ENCODE assay signal across 10 cellular contexts in genomic region chr15:101725073-101725472, GRCh38. TPM values are rescaled to one million over a fixed set of nuclear protein-coding genes. Genes with fewer than 3 reads are reported as not detected.
DNase-seq lines count a peak whose midpoint lies in the region; ATAC-seq and TF ChIP-seq lines count a peak whose summit lies in the region.
"Had no signal": no experiment of that assay in that cellular context is flagged by ENCODE, and none has a peak within 500 bp of the region (broad histone marks: within the 10 kb centered on the region; RNA-seq: fewer than 3 reads in every experiment).

No MANE protein-coding gene starts in this region.

- no peak for DNase-seq in activated naive CD8-positive, alpha-beta T cell treated with anti-CD3 and anti-CD28 coated beads, Interleukin-2, amount 10 ng/mL, durations not matched to agents 7 days and 5 days
- DNase-seq in activated naive CD8-positive, alpha-beta T cell treated with anti-CD3 and anti-CD28 coated beads for 36 hours: no peak
- DNase-seq in WTC11 (ENCODE audit: low spot score) (no peak), mesothelial cell of epicardium (ENCODE audit: low spot score in 2 of 2, unreplicated experiment in 2 of 2) (no peak), tibial artery (no peak), AG20443 (ENCODE audit: low spot score) (no peak), NCI-H345 (lab: John Stamatoyannopoulos, UW) (no peak)

- peaks cover 10% of the 10 kb centered on the region for H3K4me1 Mint-ChIP-seq in activated naive CD8-positive, alpha-beta T cell treated with anti-CD3 and anti-CD28 coated beads, Interleukin-2, amount 10 ng/mL, durations not matched to agents 7 days and 5 days
- H3K4me1 Mint-ChIP-seq in activated naive CD8-positive, alpha-beta T cell treated with anti-CD3 and anti-CD28 coated beads for 36 hours: peaks cover 13% of the 10 kb centered on the region
- H3K4me1 Mint-ChIP-seq in WTC11: peaks cover 8% of the 10 kb centered on the region; the same call in 1 of the 2 replicates
- H3K4me1 Mint-ChIP-seq in mesothelial cell of epicardium: peaks cover 6% of the 10 kb centered on the region

- ATAC-seq in activated naive CD8-positive, alpha-beta T cell treated with anti-CD3 and anti-CD28 coated beads, Interleukin-2, amount 10 ng/mL, durations not matched to agents 7 days and 5 days (ENCODE audit: low read depth): no peak
- ATAC-seq in WTC11 (no peak), HG03342 (IDR thresholded peaks at IDR 0.05; ENCODE audit: unreplicated experiment) (no peak)

- TF ChIP-seq CTCF in WTC11 (IDR thresholded peaks at IDR 0.05): no peak
- no peak for TF ChIP-seq CTCF in mesothelial cell of epicardium (IDR thresholded peaks at IDR 0.05; ENCODE audit: unreplicated experiment)
- no peak for TF ChIP-seq CTCF in tibial artery (IDR thresholded peaks at IDR 0.05)

- POLR2A ChIA-PET in activated naive CD8-positive, alpha-beta T cell treated with anti-CD3 and anti-CD28 coated beads, Interleukin-2, amount 10 ng/mL, durations not matched to agents 7 days and 5 days (lab: Charles Lee): interaction anchor here (0.6 kb wide), 1 partner anchor 39 kb away, joined by 3 read pairs; no protein-coding TSS in a partner anchor
- POLR2A ChIA-PET in WTC11 (lab: Charles Lee): no interaction called here

- CTCF ChIA-PET in WTC11 (lab: Charles Lee): interaction anchor here (0.6 kb wide), 1 partner anchor 467 kb away, joined by 3 read pairs; no protein-coding TSS in a partner anchor

- H3K36me3 ChIP-seq in tibial artery: peaks cover 16 to 22% (median 21%) of the 10 kb centered on the region in 3 donors

- no peaks in the 10 kb centered on the region for H3K9me3 ChIP-seq in tibial artery
- H3K9me3 ChIP-seq: BE2C had no signal

- H3K27ac ChIP-seq in tibial artery: peak overlapping the region; percentile 97 to 98

- no peak overlapping the region for H3K4me3 ChIP-seq in tibial artery

- H3K27ac Mint-ChIP-seq in activated naive CD8-positive, alpha-beta T cell treated with anti-CD3 and anti-CD28 coated beads, Interleukin-2, amount 10 ng/mL, durations not matched to agents 7 days and 5 days: no peak overlapping the region
- H3K27ac Mint-ChIP-seq in activated naive CD8-positive, alpha-beta T cell treated with anti-CD3 and anti-CD28 coated beads for 36 hours: no peak overlapping the region
- H3K27ac Mint-ChIP-seq in WTC11 (no peak overlapping the region), mesothelial cell of epicardium (no peak overlapping the region)
- H3K27ac Mint-ChIP-seq: activated T-cell treated with anti-CD3 and anti-CD28 coated beads, Interleukin-2, amount 50 U/mL, for 72 hours had no signal

- intact Hi-C loops in tibial artery (cut with DNase I; ENCODE audit: low total_unique reads): no loop called here

- no peaks in the 10 kb centered on the region for H3K27me3 Mint-ChIP-seq in activated naive CD8-positive, alpha-beta T cell treated with anti-CD3 and anti-CD28 coated beads, Interleukin-2, amount 10 ng/mL, durations not matched to agents 7 days and 5 days
- H3K27me3 Mint-ChIP-seq in activated naive CD8-positive, alpha-beta T cell treated with anti-CD3 and anti-CD28 coated beads for 36 hours: no peaks in the 10 kb centered on the region
- H3K27me3 Mint-ChIP-seq in WTC11 (ENCODE audit: low read depth) (peaks cover 6% of the 10 kb centered on the region), mesothelial cell of epicardium (ENCODE audit: low read depth) (no peaks in the 10 kb centered on the region)

- peaks cover 19% of the 10 kb centered on the region for H3K36me3 Mint-ChIP-seq in activated naive CD8-positive, alpha-beta T cell treated with anti-CD3 and anti-CD28 coated beads, Interleukin-2, amount 10 ng/mL, durations not matched to agents 7 days and 5 days
- H3K36me3 Mint-ChIP-seq in activated naive CD8-positive, alpha-beta T cell treated with anti-CD3 and anti-CD28 coated beads for 36 hours: peaks cover 22% of the 10 kb centered on the region
- H3K36me3 Mint-ChIP-seq in WTC11: peaks cover 16% of the 10 kb centered on the region
- H3K36me3 Mint-ChIP-seq in mesothelial cell of epicardium: peaks cover 11% of the 10 kb centered on the region

- peak overlapping the region; percentile 44 for H3K4me3 Mint-ChIP-seq in activated naive CD8-positive, alpha-beta T cell treated with anti-CD3 and anti-CD28 coated beads, Interleukin-2, amount 10 ng/mL, durations not matched to agents 7 days and 5 days
- H3K4me3 Mint-ChIP-seq in activated naive CD8-positive, alpha-beta T cell treated with anti-CD3 and anti-CD28 coated beads for 36 hours: no peak overlapping the region
- H3K4me3 Mint-ChIP-seq in WTC11: peak overlapping the region; percentile 53; the same call in 1 of the 2 replicates
- H3K4me3 Mint-ChIP-seq in mesothelial cell of epicardium: peak overlapping the region; percentile 51

- H3K9me3 Mint-ChIP-seq in activated naive CD8-positive, alpha-beta T cell treated with anti-CD3 and anti-CD28 coated beads, Interleukin-2, amount 10 ng/mL, durations not matched to agents 7 days and 5 days: no peaks in the 10 kb centered on the region
- peaks cover 3% of the 10 kb centered on the region for H3K9me3 Mint-ChIP-seq in activated naive CD8-positive, alpha-beta T cell treated with anti-CD3 and anti-CD28 coated beads for 36 hours
- H3K9me3 Mint-ChIP-seq in WTC11 (no peaks in the 10 kb centered on the region), mesothelial cell of epicardium (no peaks in the 10 kb centered on the region)

- peaks cover 0 to 14% (median 7%) of the 10 kb centered on the region in 4 donors for H3K4me1 ChIP-seq in tibial artery
- H3K4me1 ChIP-seq: BE2C had no signal

- no peaks in the 10 kb centered on the region for H3K27me3 ChIP-seq in tibial artery
- H3K27me3 ChIP-seq: BE2C had no signal

TF ChIP-seq in WTC11, 78 proteins besides CTCF, POLR2A, EP300 and RAD21 (continues in another document):
- TF ChIP-seq PRRX2 (CRISPR knock-in tag; IDR thresholded peaks at IDR 0.05) (no peak), ZNF396 (CRISPR knock-in tag; IDR thresholded peaks at IDR 0.05; ENCODE audit: borderline replicate concordance) (no peak), FOXJ3 (CRISPR knock-in tag; IDR thresholded peaks at IDR 0.05; ENCODE audit: borderline replicate concordance) (no peak), ZNF532 (CRISPR knock-in tag; IDR thresholded peaks at IDR 0.05; ENCODE audit: borderline replicate concordance) (no peak), ZNF138 (CRISPR knock-in tag; conservative IDR thresholded peaks at IDR 0.05) (no peak), ESRRA (CRISPR knock-in tag; IDR thresholded peaks at IDR 0.05; ENCODE audit: borderline replicate concordance) (no peak)
- TF ChIP-seq, protein P1, sequence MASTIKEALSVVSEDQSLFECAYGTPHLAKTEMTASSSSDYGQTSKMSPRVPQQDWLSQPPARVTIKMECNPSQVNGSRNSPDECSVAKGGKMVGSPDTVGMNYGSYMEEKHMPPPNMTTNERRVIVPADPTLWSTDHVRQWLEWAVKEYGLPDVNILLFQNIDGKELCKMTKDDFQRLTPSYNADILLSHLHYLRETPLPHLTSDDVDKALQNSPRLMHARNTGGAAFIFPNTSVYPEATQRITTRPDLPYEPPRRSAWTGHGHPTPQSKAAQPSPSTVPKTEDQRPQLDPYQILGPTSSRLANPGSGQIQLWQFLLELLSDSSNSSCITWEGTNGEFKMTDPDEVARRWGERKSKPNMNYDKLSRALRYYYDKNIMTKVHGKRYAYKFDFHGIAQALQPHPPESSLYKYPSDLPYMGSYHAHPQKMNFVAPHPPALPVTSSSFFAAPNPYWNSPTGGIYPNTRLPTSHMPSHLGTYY (CRISPR knock-in tag; IDR thresholded peaks at IDR 0.05): no peak

RNA-seq across cellular contexts. Expression of gene TARS3, which starts 0.8 kb away (rescaled TPM):
- 10 to 100 TPM; 13.9 to 16.9 TPM for total RNA-seq in activated naive CD8-positive, alpha-beta T cell treated with anti-CD3 and anti-CD28 coated beads, Interleukin-2, amount 10 ng/mL, durations not matched to agents 7 days and 5 days
- total RNA-seq in activated naive CD8-positive, alpha-beta T cell treated with anti-CD3 and anti-CD28 coated beads for 36 hours: 1 to 10 TPM; 6.7 to 7.1 TPM
- total RNA-seq in WTC11 (2021) (9.5 to 10.6 TPM (median 10.4 TPM) in 3 replicates), mesothelial cell of epicardium (18.1 to 22.4 TPM (median 21.0 TPM) in 3 replicates)
